ENCODE assay signal across 11 cellular contexts in genomic region chr20:3784863-3785239, GRCh38. TPM values are rescaled to one million over a fixed set of nuclear protein-coding genes. Genes with fewer than 3 reads are reported as not detected.
DNase-seq lines count a peak whose midpoint lies in the region; ATAC-seq and TF ChIP-seq lines count a peak whose summit lies in the region.
"Had no signal": no experiment of that assay in that cellular context is flagged by ENCODE, and none has a peak within 500 bp of the region (broad histone marks: within the 10 kb centered on the region; RNA-seq: fewer than 3 reads in every experiment).

No MANE protein-coding gene starts in this region.

- TF ChIP-seq CTCF in right atrium auricular region (IDR thresholded peaks at IDR 0.05) (no peak), body of pancreas (IDR thresholded peaks at IDR 0.05) (no peak), vagina (IDR thresholded peaks at IDR 0.05) (no peak)

- intact Hi-C loops in right cardiac atrium (cut with DNase I) (loop anchor here in 3 of 4 donors (2.0 to 5.0 kb wide), 2 partner anchors 36 to 37 kb away; partner anchors contain the start of gene AP5S1 (in 3 of the 3)), body of pancreas (cut with DNase I) (loop anchor here (5.0 to 10.0 kb wide), 2 partner anchors 37 to 70 kb away; partner anchors contain the start of gene AP5S1), vagina (cut with DNase I) (no loop called here)

- peaks cover 0 to 45% of the 10 kb centered on the region in 2 donors for H3K4me1 ChIP-seq in right atrium auricular region
- H3K4me1 ChIP-seq in right cardiac atrium (ENCODE audit: control insufficient read depth, insufficient read depth, low read length): peaks cover 11% of the 10 kb centered on the region
- H3K4me1 ChIP-seq in body of pancreas: peaks cover 60% of the 10 kb centered on the region
- H3K4me1 ChIP-seq in mucosa of rectum (ENCODE audit: control insufficient read depth in 2 of 2, insufficient read depth in 2 of 2, low read length in 2 of 2): peaks cover 21 to 39% of the 10 kb centered on the region in 2 donors
- peaks cover 67% of the 10 kb centered on the region for H3K4me1 ChIP-seq in vagina

- TF ChIP-seq POLR2A in body of pancreas (IDR thresholded peaks at IDR 0.05): no peak
- no peak for TF ChIP-seq POLR2A in vagina (IDR thresholded peaks at IDR 0.05)

- H3K9me3 ChIP-seq in right atrium auricular region (no peaks in the 10 kb centered on the region), right cardiac atrium (ENCODE audit: control insufficient read depth, low read length) (no peaks in the 10 kb centered on the region), body of pancreas (no peaks in the 10 kb centered on the region), mucosa of rectum (ENCODE audit: control insufficient read depth in 2 of 2, low read length in 2 of 2) (no peaks in the 10 kb centered on the region), vagina (no peaks in the 10 kb centered on the region)

- no peak overlapping the region for H3K27ac ChIP-seq in right atrium auricular region
- H3K27ac ChIP-seq in right cardiac atrium (ENCODE audit: low read length): no peak overlapping the region
- H3K27ac ChIP-seq in body of pancreas: peak overlapping the region in 3 of 4 donors; percentile 61 to 85 (median 76)
- no peak overlapping the region for H3K27ac ChIP-seq in mucosa of rectum (ENCODE audit: low read depth in 2 of 2, low read length in 2 of 2)
- peak overlapping the region; percentile 80 for H3K27ac ChIP-seq in vagina
- H3K27ac ChIP-seq: KMS-11 had no signal

- H3K4me3 ChIP-seq in right atrium auricular region: peak overlapping the region; percentile 45 to 64
- no peak overlapping the region for H3K4me3 ChIP-seq in right cardiac atrium (ENCODE audit: low read length)
- no peak overlapping the region for H3K4me3 ChIP-seq in body of pancreas
- peak overlapping the region; percentile 22 to 85 for H3K4me3 ChIP-seq in mucosa of rectum (ENCODE audit: low read length in 2 of 2)
- H3K4me3 ChIP-seq in vagina: peak overlapping the region; percentile 62 to 68

- no peak overlapping the region for H3K9ac ChIP-seq in mucosa of rectum (ENCODE audit: low read depth in 1 of 2, low read length in 2 of 2)
- H3K9ac ChIP-seq: KMS-11 had no signal

- WGBS in right cardiac atrium: 66% methylated on average over 6 of the region's 6 CpGs
- WGBS in body of pancreas, 2 donors: 87 to 90% methylated on average over 6 of the region's 6 CpGs

- H3K36me3 ChIP-seq in right atrium auricular region (peaks cover 6% of the 10 kb centered on the region), body of pancreas (replicated peaks in 1 of 2; ENCODE audit: insufficient read depth in 1 of 2, low read depth in 2 of 2) (no peaks in the 10 kb centered on the region), mucosa of rectum (ENCODE audit: control insufficient read depth in 2 of 2, insufficient read depth in 2 of 2, low read length in 2 of 2) (peaks cover 5% of the 10 kb centered on the region in 2 donors), vagina (peaks cover 0 to 6% of the 10 kb centered on the region in 2 donors)

- H3K27me3 ChIP-seq in right atrium auricular region (no peaks in the 10 kb centered on the region), right cardiac atrium (ENCODE audit: control insufficient read depth, insufficient read depth) (no peaks in the 10 kb centered on the region), body of pancreas (no peaks in the 10 kb centered on the region), mucosa of rectum (ENCODE audit: control insufficient read depth in 2 of 2, insufficient read depth in 2 of 2, low read length in 2 of 2) (no peaks in the 10 kb centered on the region), vagina (no peaks in the 10 kb centered on the region)

- DNase-seq in right atrium auricular region (ENCODE audit: low spot score) (no peak), right cardiac atrium (no peak), body of pancreas (no peak), vagina (ENCODE audit: extremely low spot score in 2 of 2) (peak in 1 of 2 donors; percentile 80), NCI-H128 (lab: John Stamatoyannopoulos, UW; ENCODE audit: unreplicated experiment) (no peak), dedifferentiated amniotic fluid mesenchymal stem cell (ENCODE audit: extremely low spot score) (no peak), NCI-H345 treated with DMSO at 0.1 percent for 48 hours (lab: John Stamatoyannopoulos, UW; ENCODE audit: unreplicated experiment) (no peak)
- DNase-seq: SHP77 treated with DMSO at 0.1 percent for 48 hours had no signal

- no peak for ATAC-seq in right cardiac atrium
- no peak for ATAC-seq in body of pancreas

RNA-seq across cellular contexts. Expression of gene CENPB, which starts 1.7 kb away (rescaled TPM):
- total RNA-seq in right atrium auricular region: 10 to 100 TPM; 49.1 to 77.1 TPM
- total RNA-seq in right cardiac atrium: 10 to 100 TPM; 63.9 to 92.7 (median 72.1) TPM
- polyA plus RNA-seq in right cardiac atrium: 67.4 TPM
- total RNA-seq in body of pancreas: 10 to 100 TPM; 57.9 to 61.0 TPM
- total RNA-seq in vagina: 62.9 TPM

RNA-seq across cellular contexts. Expression of gene SPEF1, which starts 3.6 kb away (rescaled TPM):
- total RNA-seq in right atrium auricular region (under 1 TPM in 1 of 2 donors, not detected in 1; 0.31 TPM), right cardiac atrium (under 1 TPM in 1 of 4 donors, not detected in 3; 0.50 TPM), body of pancreas (1 to 10 TPM in 1 of 2 donors, under 1 TPM in 1; 0.66 to 1.3 TPM), vagina (not detected)
- 0.07 TPM for polyA plus RNA-seq in right cardiac atrium
- total RNA-seq: Daoy had no signal

RNA-seq across cellular contexts. Expression of gene CDC25B, which starts 11.3 kb away (rescaled TPM):
- total RNA-seq in right atrium auricular region: 10 to 100 TPM; 10.4 to 11.4 TPM
- 10 to 100 TPM in 3 of 4 donors, 1 to 10 TPM in 1; 10.0 to 12.2 (median 11.4) TPM for total RNA-seq in right cardiac atrium
- polyA plus RNA-seq in right cardiac atrium: 7.9 TPM
- 10 to 100 TPM in 1 of 2 donors, 1 to 10 TPM in 1; 8.8 to 22.7 TPM for total RNA-seq in body of pancreas
- total RNA-seq in vagina: 26.5 TPM

RNA-seq across cellular contexts. Expression of gene ADISSP, which starts 17.3 kb away (rescaled TPM):
- total RNA-seq in right atrium auricular region: 10 to 100 TPM; 10.8 to 11.2 TPM
- total RNA-seq in right cardiac atrium: 10 to 100 TPM; 11.7 to 13.7 (median 12.1) TPM
- polyA plus RNA-seq in right cardiac atrium: 12.6 TPM
- 10 to 100 TPM; 11.2 to 26.7 TPM for total RNA-seq in body of pancreas
- 16.0 TPM for total RNA-seq in vagina

RNA-seq across cellular contexts. Expression of gene AP5S1, which starts 35.5 kb away (rescaled TPM):
- 10 to 100 TPM; 14.6 to 17.3 TPM for total RNA-seq in right atrium auricular region
- 10 to 100 TPM; 12.3 to 17.2 (median 13.5) TPM for total RNA-seq in right cardiac atrium
- 12.5 TPM for polyA plus RNA-seq in right cardiac atrium
- 1 to 10 TPM; 4.9 to 5.3 TPM for total RNA-seq in body of pancreas
- total RNA-seq in vagina: 6.1 TPM

Comparison
In these comparisons a context has a peak if more than half of its experiments do, and no peak if none do; other contexts are left out.
1. H3K4me3 ChIP-seq: peak in right atrium auricular region (2 of 2), mucosa of rectum (2 of 2) and vagina (2 of 2); none in right cardiac atrium (single experiment) and body of pancreas (0 of 2).
2. H3K27ac ChIP-seq: peak in body of pancreas (3 of 4) and vagina (single experiment); none in right atrium auricular region (0 of 2), right cardiac atrium (single experiment) and mucosa of rectum (0 of 2).